In the genomic region with DNA sequence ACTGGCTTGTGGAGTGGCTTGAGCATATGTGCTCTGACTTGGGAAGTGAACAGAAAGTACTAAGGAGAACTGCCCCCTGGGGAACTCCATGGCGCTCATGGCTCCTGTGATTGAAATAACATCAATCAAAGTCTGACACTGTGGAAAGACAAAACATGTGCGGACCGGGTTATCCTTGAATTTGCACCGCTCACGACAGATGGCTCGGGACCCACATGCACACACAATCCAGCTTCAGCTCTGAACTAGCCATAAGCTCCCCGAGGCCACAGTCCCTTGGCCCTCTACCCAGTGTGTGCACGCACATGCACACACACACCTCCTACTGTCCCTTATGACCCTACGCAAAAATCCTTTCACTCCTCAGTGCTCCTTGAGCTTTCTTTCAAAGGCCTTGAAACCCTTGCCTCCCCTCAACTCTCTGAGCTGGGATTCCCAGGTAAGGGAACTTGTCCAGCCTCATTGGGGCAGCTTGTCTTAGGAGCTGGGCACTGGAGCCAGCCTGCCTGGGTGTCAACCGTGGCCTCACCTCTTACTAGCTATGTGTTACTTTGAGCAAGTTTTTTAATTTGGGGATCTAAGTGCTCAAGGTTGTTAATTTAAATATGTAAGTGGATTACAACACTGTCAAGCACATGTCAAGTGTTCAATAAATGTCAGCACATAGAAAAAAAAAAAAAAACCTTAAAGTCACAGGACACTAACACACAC, we compare ENCODE assay signal across 1 cellular context.
TF ChIP-seq lines count a peak whose summit lies in the region.

No MANE protein-coding gene starts in this region.

TF ChIP-seq in GM23338, 12 proteins besides CTCF, POLR2A, EP300 and RAD21:
- TF ChIP-seq, protein P1, sequence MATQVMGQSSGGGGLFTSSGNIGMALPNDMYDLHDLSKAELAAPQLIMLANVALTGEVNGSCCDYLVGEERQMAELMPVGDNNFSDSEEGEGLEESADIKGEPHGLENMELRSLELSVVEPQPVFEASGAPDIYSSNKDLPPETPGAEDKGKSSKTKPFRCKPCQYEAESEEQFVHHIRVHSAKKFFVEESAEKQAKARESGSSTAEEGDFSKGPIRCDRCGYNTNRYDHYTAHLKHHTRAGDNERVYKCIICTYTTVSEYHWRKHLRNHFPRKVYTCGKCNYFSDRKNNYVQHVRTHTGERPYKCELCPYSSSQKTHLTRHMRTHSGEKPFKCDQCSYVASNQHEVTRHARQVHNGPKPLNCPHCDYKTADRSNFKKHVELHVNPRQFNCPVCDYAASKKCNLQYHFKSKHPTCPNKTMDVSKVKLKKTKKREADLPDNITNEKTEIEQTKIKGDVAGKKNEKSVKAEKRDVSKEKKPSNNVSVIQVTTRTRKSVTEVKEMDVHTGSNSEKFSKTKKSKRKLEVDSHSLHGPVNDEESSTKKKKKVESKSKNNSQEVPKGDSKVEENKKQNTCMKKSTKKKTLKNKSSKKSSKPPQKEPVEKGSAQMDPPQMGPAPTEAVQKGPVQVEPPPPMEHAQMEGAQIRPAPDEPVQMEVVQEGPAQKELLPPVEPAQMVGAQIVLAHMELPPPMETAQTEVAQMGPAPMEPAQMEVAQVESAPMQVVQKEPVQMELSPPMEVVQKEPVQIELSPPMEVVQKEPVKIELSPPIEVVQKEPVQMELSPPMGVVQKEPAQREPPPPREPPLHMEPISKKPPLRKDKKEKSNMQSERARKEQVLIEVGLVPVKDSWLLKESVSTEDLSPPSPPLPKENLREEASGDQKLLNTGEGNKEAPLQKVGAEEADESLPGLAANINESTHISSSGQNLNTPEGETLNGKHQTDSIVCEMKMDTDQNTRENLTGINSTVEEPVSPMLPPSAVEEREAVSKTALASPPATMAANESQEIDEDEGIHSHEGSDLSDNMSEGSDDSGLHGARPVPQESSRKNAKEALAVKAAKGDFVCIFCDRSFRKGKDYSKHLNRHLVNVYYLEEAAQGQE (IDR thresholded peaks at IDR 0.05; ENCODE audit: unreplicated experiment), result no peak
- TF ChIP-seq ZNF331 (CRISPR knock-in tag; IDR thresholded peaks at IDR 0.05; ENCODE audit: low read depth), result no peak
